3 cellular contexts compared by ENCODE assay signal in the genomic region with DNA sequence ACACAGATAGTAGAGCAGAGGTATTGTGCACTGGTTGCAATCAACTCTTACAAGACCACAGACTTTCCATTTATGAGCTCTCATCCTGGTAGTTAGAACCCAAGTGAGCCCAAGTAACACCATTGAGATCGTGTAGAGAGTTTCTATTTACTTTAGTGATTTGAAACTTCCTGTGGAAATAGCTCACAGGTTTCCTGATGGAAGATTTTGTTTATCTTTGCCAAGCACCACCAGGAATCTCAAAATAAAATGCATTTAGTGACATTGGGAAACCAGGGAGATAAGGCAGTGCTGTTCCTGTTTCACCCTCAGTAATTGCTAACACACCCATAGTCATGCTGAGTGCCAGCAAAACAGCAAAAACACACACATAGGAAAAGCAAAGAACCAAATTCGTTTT.
TF ChIP-seq lines count a peak whose summit lies in the region.

No MANE protein-coding gene starts in this region.

TF ChIP-seq in liver, 16 proteins besides CTCF, POLR2A, EP300 and RAD21:
- TF ChIP-seq NR2F2 (IDR thresholded peaks at IDR 0.05) (peak; percentile 69), RXRA (IDR thresholded peaks at IDR 0.05) (no peak)
TF ChIP-seq in liver: peak in this region for 1.

TF ChIP-seq in HepG2, 621 proteins besides CTCF, POLR2A, EP300 and RAD21:
- TF ChIP-seq MXD3 (CRISPR knock-in tag; IDR thresholded peaks at IDR 0.05) (no peak), ARNTL (CRISPR knock-in tag; IDR thresholded peaks at IDR 0.05) (no peak), GATA4 (IDR thresholded peaks at IDR 0.05; ENCODE audit: borderline replicate concordance, low read depth) (no peak), KAT2B (IDR thresholded peaks at IDR 0.05; ENCODE audit: borderline replicate concordance, low read depth, low read length) (no peak), KDM2A (CRISPR knock-in tag; IDR thresholded peaks at IDR 0.05; ENCODE audit: borderline replicate concordance, low read depth) (no peak), ZNF101 (CRISPR knock-in tag; IDR thresholded peaks at IDR 0.05; ENCODE audit: borderline replicate concordance, low read depth) (no peak)
- TF ChIP-seq, protein P1, sequence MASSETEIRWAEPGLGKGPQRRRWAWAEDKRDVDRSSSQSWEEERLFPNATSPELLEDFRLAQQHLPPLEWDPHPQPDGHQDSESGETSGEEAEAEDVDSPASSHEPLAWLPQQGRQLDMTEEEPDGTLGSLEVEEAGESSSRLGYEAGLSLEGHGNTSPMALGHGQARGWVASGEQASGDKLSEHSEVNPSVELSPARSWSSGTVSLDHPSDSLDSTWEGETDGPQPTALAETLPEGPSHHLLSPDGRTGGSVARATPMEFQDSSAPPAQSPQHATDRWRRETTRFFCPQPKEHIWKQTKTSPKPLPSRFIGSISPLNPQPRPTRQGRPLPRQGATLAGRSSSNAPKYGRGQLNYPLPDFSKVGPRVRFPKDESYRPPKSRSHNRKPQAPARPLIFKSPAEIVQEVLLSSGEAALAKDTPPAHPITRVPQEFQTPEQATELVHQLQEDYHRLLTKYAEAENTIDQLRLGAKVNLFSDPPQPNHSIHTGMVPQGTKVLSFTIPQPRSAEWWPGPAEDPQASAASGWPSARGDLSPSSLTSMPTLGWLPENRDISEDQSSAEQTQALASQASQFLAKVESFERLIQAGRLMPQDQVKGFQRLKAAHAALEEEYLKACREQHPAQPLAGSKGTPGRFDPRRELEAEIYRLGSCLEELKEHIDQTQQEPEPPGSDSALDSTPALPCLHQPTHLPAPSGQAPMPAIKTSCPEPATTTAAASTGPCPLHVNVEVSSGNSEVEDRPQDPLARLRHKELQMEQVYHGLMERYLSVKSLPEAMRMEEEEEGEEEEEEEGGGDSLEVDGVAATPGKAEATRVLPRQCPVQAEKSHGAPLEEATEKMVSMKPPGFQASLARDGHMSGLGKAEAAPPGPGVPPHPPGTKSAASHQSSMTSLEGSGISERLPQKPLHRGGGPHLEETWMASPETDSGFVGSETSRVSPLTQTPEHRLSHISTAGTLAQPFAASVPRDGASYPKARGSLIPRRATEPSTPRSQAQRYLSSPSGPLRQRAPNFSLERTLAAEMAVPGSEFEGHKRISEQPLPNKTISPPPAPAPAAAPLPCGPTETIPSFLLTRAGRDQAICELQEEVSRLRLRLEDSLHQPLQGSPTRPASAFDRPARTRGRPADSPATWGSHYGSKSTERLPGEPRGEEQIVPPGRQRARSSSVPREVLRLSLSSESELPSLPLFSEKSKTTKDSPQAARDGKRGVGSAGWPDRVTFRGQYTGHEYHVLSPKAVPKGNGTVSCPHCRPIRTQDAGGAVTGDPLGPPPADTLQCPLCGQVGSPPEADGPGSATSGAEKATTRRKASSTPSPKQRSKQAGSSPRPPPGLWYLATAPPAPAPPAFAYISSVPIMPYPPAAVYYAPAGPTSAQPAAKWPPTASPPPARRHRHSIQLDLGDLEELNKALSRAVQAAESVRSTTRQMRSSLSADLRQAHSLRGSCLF (CRISPR knock-in tag; IDR thresholded peaks at IDR 0.05; ENCODE audit: borderline replicate concordance), result no peak

TF ChIP-seq in endothelial cell of umbilical vein, 7 proteins besides CTCF, POLR2A, EP300 and RAD21:
- TF ChIP-seq FOS (IDR thresholded peaks at IDR 0.05; ENCODE audit: borderline replicate concordance, insufficient read depth, low read length) (peak; percentile 65), MYC (IDR thresholded peaks at IDR 0.05; ENCODE audit: low read depth, low read length) (no peak), JUN (IDR thresholded peaks at IDR 0.05; ENCODE audit: borderline replicate concordance, insufficient read depth, insufficient read length, low read depth) (peak; percentile 51), GATA2 (IDR thresholded peaks at IDR 0.05; ENCODE audit: insufficient read depth, insufficient read length, low read depth, low read length) (peak; percentile 97), EZH2 (IDR thresholded peaks at IDR 0.05; ENCODE audit: borderline replicate concordance, low read depth, low read length, severe bottlenecking) (no peak), MAX (IDR thresholded peaks at IDR 0.05; ENCODE audit: insufficient read depth, insufficient read length) (no peak), POLR2AphosphoS5 (IDR thresholded peaks at IDR 0.05; ENCODE audit: insufficient read depth, low read depth, low read length) (peak; percentile 75)
